Comparison of ENCODE assay signal across 10 cellular contexts in genomic region chr17:59851431-59852375, GRCh38. TPM values are rescaled to one million over a fixed set of nuclear protein-coding genes. Genes with fewer than 3 reads are reported as not detected.
DNase-seq lines count a peak whose midpoint lies in the region; ATAC-seq and TF ChIP-seq lines count a peak whose summit lies in the region.
"Had no signal": no experiment of that assay in that cellular context is flagged by ENCODE, and none has a peak within 500 bp of the region (broad histone marks: within the 10 kb centered on the region; RNA-seq: fewer than 3 reads in every experiment).

No MANE protein-coding gene starts in this region.

- intact Hi-C loops in natural killer cell (cut with micrococcal nuclease), result no loop called here

- H3K4me1 ChIP-seq in muscle layer of duodenum (ENCODE audit: control insufficient read depth in 1 of 2, insufficient read depth in 2 of 2, low read length in 2 of 2), result peaks cover 6 to 8% of the 10 kb centered on the region in 2 donors

- H3K36me3 ChIP-seq in muscle layer of duodenum (ENCODE audit: control insufficient read depth in 1 of 2, insufficient read depth in 2 of 2, low read length in 2 of 2), result no peaks in the 10 kb centered on the region
- H3K36me3 ChIP-seq: WERI-Rb-1 had no signal

- H3K27me3 ChIP-seq in muscle layer of duodenum (ENCODE audit: low read depth, low read length), result no peaks in the 10 kb centered on the region

- no peaks in the 10 kb centered on the region for H3K9me3 Mint-ChIP-seq in natural killer cell treated with Interleukin-12 subunit alpha and Interleukin-12 subunit beta and Interleukin-15 and Interleukin-18, amount 100 ng/mL, for 72 hours
- H3K9me3 Mint-ChIP-seq in natural killer cell, result no peaks in the 10 kb centered on the region

- ATAC-seq in natural killer cell treated with Interleukin-12 subunit alpha and Interleukin-12 subunit beta and Interleukin-15 and Interleukin-18, amount 100 ng/mL, for 72 hours, result no peak
- ATAC-seq in natural killer cell (no peak), HG02623 (IDR thresholded peaks at IDR 0.05; ENCODE audit: unreplicated experiment) (no peak)
- ATAC-seq in activated CD4-positive, CD25-positive, alpha-beta regulatory T cell treated with anti-CD3 and anti-CD28 coated beads, Interleukin-2, amount 50 U/mL, for 24 hours, result no peak

- H3K27ac ChIP-seq in coronary artery (peak overlapping the region in 1 of 2 donors; percentile 81), muscle layer of duodenum (ENCODE audit: low read length) (peak overlapping the region; percentile 76)
- H3K27ac ChIP-seq: WERI-Rb-1 had no signal

- no peak for TF ChIP-seq CTCF in natural killer cell (IDR thresholded peaks at IDR 0.05)
- no peak for TF ChIP-seq CTCF in coronary artery (IDR thresholded peaks at IDR 0.05)

- peaks cover 38 to 44% of the 10 kb centered on the region in 2 donors for H3K4me1 Mint-ChIP-seq in natural killer cell treated with Interleukin-12 subunit alpha and Interleukin-12 subunit beta and Interleukin-15 and Interleukin-18, amount 100 ng/mL, for 72 hours (ENCODE audit: low read depth in 2 of 2)
- peaks cover 7 to 10% of the 10 kb centered on the region in 2 donors for H3K4me1 Mint-ChIP-seq in natural killer cell

- no peak for DNase-seq in natural killer cell treated with Interleukin-12 subunit alpha and Interleukin-12 subunit beta and Interleukin-15 and Interleukin-18, amount 100 ng/mL, for 72 hours (ENCODE audit: low spot score)
- DNase-seq in natural killer cell (no peak), coronary artery (ENCODE audit: low spot score) (no peak), NOMO-1 treated with DMSO at 0.1 percent for 48 hours (lab: John Stamatoyannopoulos, UW; ENCODE audit: unreplicated experiment) (no peak), SHP77 (lab: John Stamatoyannopoulos, UW) (no peak)
- DNase-seq: NCI-H1092 treated with DMSO at 0.1 percent for 48 hours, WERI-Rb-1 had no signal

- H3K36me3 Mint-ChIP-seq in natural killer cell treated with Interleukin-12 subunit alpha and Interleukin-12 subunit beta and Interleukin-15 and Interleukin-18, amount 100 ng/mL, for 72 hours, result peaks cover 5% of the 10 kb centered on the region
- no peaks in the 10 kb centered on the region for H3K36me3 Mint-ChIP-seq in natural killer cell

- H3K4me3 ChIP-seq in coronary artery, result peak overlapping the region; percentile 32
- H3K4me3 ChIP-seq in muscle layer of duodenum (ENCODE audit: low read depth in 1 of 2, low read length in 2 of 2), result peak overlapping the region in 1 of 2 donors; percentile 29

- no peaks in the 10 kb centered on the region for H3K27me3 Mint-ChIP-seq in natural killer cell treated with Interleukin-12 subunit alpha and Interleukin-12 subunit beta and Interleukin-15 and Interleukin-18, amount 100 ng/mL, for 72 hours
- H3K27me3 Mint-ChIP-seq in natural killer cell (ENCODE audit: low read depth in 2 of 2), result no peaks in the 10 kb centered on the region

- no peaks in the 10 kb centered on the region for H3K9me3 ChIP-seq in muscle layer of duodenum (ENCODE audit: control insufficient read depth in 1 of 2, low read length in 2 of 2)

- H3K4me3 Mint-ChIP-seq in natural killer cell treated with Interleukin-12 subunit alpha and Interleukin-12 subunit beta and Interleukin-15 and Interleukin-18, amount 100 ng/mL, for 72 hours, result no peak overlapping the region
- H3K4me3 Mint-ChIP-seq in natural killer cell, result no peak overlapping the region

- H3K27ac Mint-ChIP-seq in natural killer cell treated with Interleukin-12 subunit alpha and Interleukin-12 subunit beta and Interleukin-15 and Interleukin-18, amount 100 ng/mL, for 72 hours, result peak overlapping the region; percentile 26 to 82
- no peak overlapping the region for H3K27ac Mint-ChIP-seq in natural killer cell

RNA-seq across cellular contexts. Expression of gene TUBD1, which starts 41.0 kb away (rescaled TPM):
- total RNA-seq in natural killer cell treated with Interleukin-12 subunit alpha and Interleukin-12 subunit beta and Interleukin-15 and Interleukin-18, amount 100 ng/mL, for 72 hours, result 10 to 100 TPM; 10.6 to 15.1 TPM
- total RNA-seq in natural killer cell, result 1 to 10 TPM; 8.4 to 9.0 (median 8.4) TPM

RNA-seq across cellular contexts. Expression of gene RPS6KB1, which starts 41.2 kb away (rescaled TPM):
- total RNA-seq in natural killer cell treated with Interleukin-12 subunit alpha and Interleukin-12 subunit beta and Interleukin-15 and Interleukin-18, amount 100 ng/mL, for 72 hours, result 10 to 100 TPM; 50.8 to 95.1 TPM
- 10 to 100 TPM; 70.6 to 85.0 (median 78.2) TPM for total RNA-seq in natural killer cell

Comparison
In these comparisons a context has a peak if more than half of its experiments do, and no peak if none do; other contexts are left out.
1. H3K27ac Mint-ChIP-seq: peak in natural killer cell treated with Interleukin-12 subunit alpha and Interleukin-12 subunit beta and Interleukin-15 and Interleukin-18, amount 100 ng/mL, for 72 hours (2 of 2); none in natural killer cell (0 of 2).